ENCODE assay signal across 26 cellular contexts in the genomic region with DNA sequence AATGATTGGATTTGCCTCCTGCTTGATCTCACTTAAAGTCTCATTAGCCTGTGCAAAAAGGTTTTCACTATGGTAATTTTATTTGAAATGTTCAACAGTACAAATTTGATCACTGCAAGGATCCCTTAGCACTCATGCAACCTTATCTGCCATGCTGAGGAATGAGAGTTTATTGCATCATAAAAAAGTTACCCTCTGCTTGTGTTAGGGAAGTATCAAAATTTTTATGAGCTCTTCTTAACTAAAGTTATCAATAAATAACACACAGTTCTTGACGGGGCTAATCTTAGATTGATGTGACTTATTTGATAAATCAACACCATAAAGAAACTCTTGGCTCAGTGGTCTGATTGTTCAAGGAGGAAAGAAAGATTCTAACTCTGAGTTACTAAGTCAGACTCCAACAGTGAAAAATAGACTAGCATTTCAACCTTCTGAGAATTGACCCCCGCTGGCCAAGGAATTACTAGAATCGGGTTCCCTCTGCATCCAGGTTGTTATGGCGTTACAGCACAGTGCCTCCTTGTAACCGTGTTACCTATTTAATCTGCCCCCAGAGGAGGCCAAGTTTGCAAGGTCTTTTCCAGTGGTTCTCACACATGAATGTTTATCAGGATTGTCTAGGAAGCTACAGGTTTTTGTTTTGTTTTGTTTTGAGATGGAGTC.
"Had no signal": no experiment of that assay in that cellular context is flagged by ENCODE, and none has a peak within 500 bp of the region (broad histone marks: within the 10 kb centered on the region; RNA-seq: fewer than 3 reads in every experiment).

No MANE protein-coding gene starts in this region.

- H3K36me3 ChIP-seq: adrenal gland, breast epithelium had no signal

- H3K27ac ChIP-seq: adrenal gland, breast epithelium, SK-N-MC had no signal

- H3K36me3 Mint-ChIP-seq: activated naive CD4-positive, alpha-beta T cell treated with anti-CD3 and anti-CD28 coated beads, Interleukin-2, amount 10 ng/mL, durations not matched to agents 7 days and 5 days; activated naive CD8-positive, alpha-beta T cell treated with anti-CD3 and anti-CD28 coated beads for 36 hours; T-cell had no signal

- H3K4me3 Mint-ChIP-seq: activated CD8-positive, alpha-beta T cell treated with anti-CD3 and anti-CD28 coated beads for 36 hours; activated naive CD4-positive, alpha-beta T cell treated with anti-CD3 and anti-CD28 coated beads, Interleukin-2, amount 10 ng/mL, durations not matched to agents 7 days and 5 days; activated naive CD8-positive, alpha-beta T cell treated with anti-CD3 and anti-CD28 coated beads for 36 hours; activated T-cell treated with anti-CD3 and anti-CD28 coated beads, Interleukin-2, amount 50 U/mL, for 72 hours; T-cell had no signal

- H3K4me1 Mint-ChIP-seq: activated naive CD4-positive, alpha-beta T cell treated with anti-CD3 and anti-CD28 coated beads, Interleukin-2, amount 10 ng/mL, durations not matched to agents 7 days and 5 days; activated naive CD8-positive, alpha-beta T cell treated with anti-CD3 and anti-CD28 coated beads for 36 hours; T-cell had no signal

- H3K27ac Mint-ChIP-seq: activated CD8-positive, alpha-beta T cell treated with anti-CD3 and anti-CD28 coated beads for 36 hours; activated naive CD4-positive, alpha-beta T cell treated with anti-CD3 and anti-CD28 coated beads, Interleukin-2, amount 10 ng/mL, durations not matched to agents 7 days and 5 days; activated naive CD8-positive, alpha-beta T cell treated with anti-CD3 and anti-CD28 coated beads for 36 hours; activated T-cell treated with anti-CD3 and anti-CD28 coated beads, Interleukin-2, amount 50 U/mL, for 72 hours; activated T-helper 2 cell treated with anti-CD3 and anti-CD28 coated beads, Interferon-gamma antibody, Interleukin-2, Interleukin-4, amounts not matched to agents 10 μg/mL and 5 μg/mL and 100 μg/mL, durations not matched to agents 14 hours and 24 hours and 36 hours; T-cell had no signal

- H3K9me3 Mint-ChIP-seq: activated naive CD4-positive, alpha-beta T cell treated with anti-CD3 and anti-CD28 coated beads, Interleukin-2, amount 10 ng/mL, durations not matched to agents 7 days and 5 days; activated naive CD8-positive, alpha-beta T cell treated with anti-CD3 and anti-CD28 coated beads for 36 hours; activated T-cell treated with anti-CD3 and anti-CD28 coated beads, Interleukin-2, amount 50 U/mL, for 72 hours; activated T-helper 2 cell treated with anti-CD3 and anti-CD28 coated beads, Interferon-gamma antibody, Interleukin-2, Interleukin-4, amounts not matched to agents 10 μg/mL and 5 μg/mL and 100 μg/mL, durations not matched to agents 14 hours and 24 hours and 36 hours had no signal

- H3K4me1 ChIP-seq: adrenal gland, breast epithelium had no signal

- H3K4me3 ChIP-seq: adrenal gland, breast epithelium, SK-N-MC had no signal

- ATAC-seq: activated CD4-positive, CD25-positive, alpha-beta regulatory T cell treated with anti-CD3 and anti-CD28 coated beads, Interleukin-2, amount 50 U/mL, for 24 hours; activated CD8-positive, alpha-beta T cell treated with anti-CD3 and anti-CD28 coated beads for 36 hours; activated T-cell treated with anti-CD3 and anti-CD28 coated beads, Interleukin-2, amount 50 U/mL, for 72 hours; Right ventricle myocardium inferior; T-cell had no signal

- H3K9me3 ChIP-seq: adrenal gland, breast epithelium had no signal

- H3K27me3 ChIP-seq: breast epithelium had no signal

- DNase-seq: activated CD4-positive, alpha-beta T cell treated with anti-CD3 and anti-CD28 coated beads for 4 hours; activated CD8-positive, alpha-beta memory T cell treated with anti-CD3 and anti-CD28 coated beads, Interleukin-2, amount 50 U/mL, for 4 hours; activated CD8-positive, alpha-beta T cell treated with anti-CD3 and anti-CD28 coated beads for 36 hours; activated gamma-delta T cell treated with Interleukin-2 at 50 U/mL for 16 hours; activated naive CD4-positive, alpha-beta T cell treated with anti-CD3 and anti-CD28 coated beads, Interleukin-2, amount 10 ng/mL, durations not matched to agents 7 days and 5 days; activated naive CD8-positive, alpha-beta T cell treated with anti-CD3 and anti-CD28 coated beads for 36 hours; activated T-cell treated with anti-CD3 and anti-CD28 coated beads, Interleukin-2, amount 50 U/mL, for 72 hours; adrenal gland; anterior cingulate cortex; caudate nucleus; Karpas-422; NCI-H1092; NCI-H1417 treated with DMSO at 0.1 percent for 48 hours; NCI-H1694; NCI-H2029; NCI-H510A treated with DMSO at 0.1 percent for 48 hours; NCI-H69; RPMI8226; T-cell; T-helper 2 cell; T1000 had no signal
